In the genomic region with DNA sequence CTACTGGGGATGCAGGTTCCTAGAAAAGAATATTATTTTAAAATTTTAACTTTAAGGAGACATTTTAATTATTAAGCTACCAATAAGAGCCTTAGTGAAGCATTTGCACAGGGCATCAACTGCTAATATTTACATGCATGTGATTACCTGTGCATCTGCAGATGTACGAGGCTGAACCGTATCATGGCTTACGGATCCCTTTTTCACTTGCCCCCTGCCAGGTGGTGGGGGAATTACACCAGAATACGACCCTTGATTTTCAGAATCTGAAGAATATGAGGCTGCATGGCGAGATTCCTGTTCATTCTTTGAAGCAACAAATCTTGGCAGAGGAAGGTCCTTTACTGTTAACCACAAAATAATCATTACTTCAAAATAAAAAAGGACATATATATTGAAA, we compare ENCODE assay signal across 9 cellular contexts. TPM values are rescaled to one million over a fixed set of nuclear protein-coding genes. Genes with fewer than 3 reads are reported as not detected.
DNase-seq lines count a peak whose midpoint lies in the region; ATAC-seq and TF ChIP-seq lines count a peak whose summit lies in the region.
"Had no signal": no experiment of that assay in that cellular context is flagged by ENCODE, and none has a peak within 500 bp of the region (broad histone marks: within the 10 kb centered on the region; RNA-seq: fewer than 3 reads in every experiment).

No MANE protein-coding gene starts in this region.

- TF ChIP-seq CTCF in AG04450 (IDR thresholded peaks at IDR 0.05; ENCODE audit: low read depth, low read length) (peak; percentile 26; the same call in 1 of the 2 replicates), PC-9 (conservative IDR thresholded peaks at IDR 0.05) (no peak), fibroblast of villous mesenchyme (IDR thresholded peaks at IDR 0.05; ENCODE audit: insufficient read depth, low read depth, low read length) (peak; percentile 21), GM13976 (IDR thresholded peaks at IDR 0.05; ENCODE audit: borderline replicate concordance, control extremely low read depth, extremely low read depth, insufficient read depth, missing control alignments) (no peak)

- peaks cover 16% of the 10 kb centered on the region; the same call in 1 of the 2 replicates for H3F3A ChIP-seq in PC-9 (ENCODE audit: insufficient read depth, low read depth)

- in situ Hi-C loops in GM13976 (cut with MboI; ENCODE audit: low sequenced_read_pairs, unreplicated experiment): no loop called here

- H3K4me2 ChIP-seq in PC-9: no peak overlapping the region

- peaks cover 28% of the 10 kb centered on the region for H3K36me3 Mint-ChIP-seq in activated T-cell treated with anti-CD3 and anti-CD28 coated beads, Interleukin-2, amount 50 U/mL, for 4 hours (ENCODE audit: insufficient read depth)

- DNase-seq in AG04450 (ENCODE audit: low read depth, low spot score) (no peak), D341Med (ENCODE audit: low spot score) (peak; percentile 34), PC-9 (no peak), fibroblast of villous mesenchyme (ENCODE audit: low read depth) (no peak), GM13976 (ENCODE audit: low spot score) (no peak), cerebellar cortex (ENCODE audit: low spot score) (no peak)
- no peak for DNase-seq in activated T-cell treated with anti-CD3 and anti-CD28 coated beads, Interleukin-2, amount 50 U/mL, for 4 hours

- peaks cover 45% of the 10 kb centered on the region for H3K4me1 Mint-ChIP-seq in activated T-cell treated with anti-CD3 and anti-CD28 coated beads, Interleukin-2, amount 50 U/mL, for 4 hours (ENCODE audit: low read depth)

- POLR2A ChIA-PET in AG04450 (lab: Yijun Ruan, JAX) (no interaction called here), PC-9 (lab: Charles Lee; ENCODE audit: unreplicated experiment) (no interaction called here)

- CTCF ChIA-PET in AG04450 (lab: Charles Lee): no interaction called here
- CTCF ChIA-PET in PC-9 (lab: Charles Lee): no interaction called here

- H3K27me3 ChIP-seq in AG04450 (ENCODE audit: control insufficient read depth, insufficient read depth, low read length) (no peaks in the 10 kb centered on the region), PC-9 (ENCODE audit: insufficient read depth, low read depth) (no peaks in the 10 kb centered on the region)

- H3K4me3 ChIP-seq in AG04450 (ENCODE audit: low read depth, low read length) (no peak overlapping the region), PC-9 (no peak overlapping the region), fibroblast of villous mesenchyme (ENCODE audit: low read depth, low read length) (no peak overlapping the region)

- peaks cover 31% of the 10 kb centered on the region for H3K79me2 ChIP-seq in PC-9 (ENCODE audit: low read depth)

- ATAC-seq in activated T-cell treated with anti-CD3 and anti-CD28 coated beads, Interleukin-2, amount 50 U/mL, for 4 hours: no peak
- ATAC-seq: sciatic nerve had no signal

- H3K27ac ChIP-seq in AG04450 (ENCODE audit: low read depth, low read length): no peak overlapping the region
- peak overlapping the region; percentile 70 for H3K27ac ChIP-seq in PC-9

- intact Hi-C loops in PC-9 (cut with micrococcal nuclease; ENCODE audit: unreplicated experiment): no loop called here

- no peaks in the 10 kb centered on the region for H3K9me3 ChIP-seq in AG04450 (ENCODE audit: control insufficient read depth, insufficient read depth, low read length)
- peaks cover 9% of the 10 kb centered on the region; the same call in 1 of the 2 replicates for H3K9me3 ChIP-seq in PC-9 (ENCODE audit: insufficient read depth, low read depth)

- H3K4me1 ChIP-seq in PC-9 (replicated peaks; ENCODE audit: insufficient read depth): peaks cover 24% of the 10 kb centered on the region

- H3K9me2 ChIP-seq in PC-9 (ENCODE audit: insufficient read depth): no peaks in the 10 kb centered on the region

- peaks cover 3% of the 10 kb centered on the region for H3K9me3 Mint-ChIP-seq in activated T-cell treated with anti-CD3 and anti-CD28 coated beads, Interleukin-2, amount 50 U/mL, for 4 hours
- H3K9me3 Mint-ChIP-seq: activated naive CD4-positive, alpha-beta T cell treated with anti-CD3 and anti-CD28 coated beads, Interleukin-2, amount 50 U/mL, for 24 hours had no signal

- no peaks in the 10 kb centered on the region for H4K20me1 ChIP-seq in PC-9 (ENCODE audit: insufficient read depth)

- H3K36me3 ChIP-seq in PC-9 (ENCODE audit: low read depth): peaks cover 42% of the 10 kb centered on the region

- no peak overlapping the region for H3K4me3 Mint-ChIP-seq in activated T-cell treated with anti-CD3 and anti-CD28 coated beads, Interleukin-2, amount 50 U/mL, for 4 hours
- H3K4me3 Mint-ChIP-seq: activated naive CD4-positive, alpha-beta T cell treated with anti-CD3 and anti-CD28 coated beads, Interleukin-2, amount 50 U/mL, for 24 hours had no signal

- no TSS peak for BruUV-seq in PC-9 (replicated peaks; lab: Mats Ljungman, UMichigan)

- no peaks in the 10 kb centered on the region for H3K27me3 Mint-ChIP-seq in activated T-cell treated with anti-CD3 and anti-CD28 coated beads, Interleukin-2, amount 50 U/mL, for 4 hours (ENCODE audit: low read depth)
- H3K27me3 Mint-ChIP-seq: activated naive CD4-positive, alpha-beta T cell treated with anti-CD3 and anti-CD28 coated beads, Interleukin-2, amount 50 U/mL, for 24 hours had no signal

- H2AFZ ChIP-seq in PC-9: no peak overlapping the region

RNA-seq across cellular contexts. Expression of gene REPS1, which starts 42.7 kb away (rescaled TPM):
- 30.5 and 36.6 TPM in 2 replicates for polyA plus RNA-seq in AG04450 (2011; rRNA removed)
- 26.3 and 36.2 TPM in 2 replicates for polyA minus RNA-seq in AG04450 (2011; rRNA and poly(A)+ RNA removed)
- total RNA-seq in PC-9 (2021): 32.0 and 39.6 TPM in 2 replicates
- total RNA-seq in fibroblast of villous mesenchyme: 27.4 and 43.2 TPM in 2 replicates
- total RNA-seq in activated T-cell treated with anti-CD3 and anti-CD28 coated beads, Interleukin-2, amount 50 U/mL, for 4 hours: 10 to 100 TPM; 58.5 to 62.4 (median 58.6) TPM

Comparison
In these comparisons a context has a peak if more than half of its experiments do, and no peak if none do; other contexts are left out.
1. CTCF ChIP-seq: peak in AG04450 (single experiment) and fibroblast of villous mesenchyme (single experiment); none in PC-9 (single experiment) and GM13976 (single experiment).